In genomic region chr17:38920374-38921291, GRCh38 we compare ENCODE assay signal across 14 cellular contexts. TPM values are rescaled to one million over a fixed set of nuclear protein-coding genes. Genes with fewer than 3 reads are reported as not detected.
DNase-seq lines count a peak whose midpoint lies in the region; ATAC-seq and TF ChIP-seq lines count a peak whose summit lies in the region.
"Had no signal": no experiment of that assay in that cellular context is flagged by ENCODE, and none has a peak within 500 bp of the region (broad histone marks: within the 10 kb centered on the region; RNA-seq: fewer than 3 reads in every experiment).

No MANE protein-coding gene starts in this region.

- no peak overlapping the region for H3K27ac Mint-ChIP-seq in T-helper 2 cell treated with Interferon-gamma antibody and Interleukin-4, amounts not matched to agents 5 μg/mL and 100 μg/mL, for 36 hours

- CTCF ChIA-PET in AG04450 (lab: Charles Lee) = interaction anchor here (0.7 kb wide), 3 partner anchors 19 to 233 kb away, joined by 4 to 5 read pairs (median 4); no protein-coding TSS in a partner anchor

- POLR2A ChIA-PET in AG04450 (lab: Yijun Ruan, JAX) = no interaction called here

- peaks cover 34% of the 10 kb centered on the region for H3K36me3 Mint-ChIP-seq in T-helper 2 cell treated with Interferon-gamma antibody and Interleukin-4, amounts not matched to agents 5 μg/mL and 100 μg/mL, for 36 hours (ENCODE audit: low read depth)

- no peaks in the 10 kb centered on the region for H3K27me3 Mint-ChIP-seq in T-helper 2 cell treated with Interferon-gamma antibody and Interleukin-4, amounts not matched to agents 5 μg/mL and 100 μg/mL, for 36 hours (ENCODE audit: low read depth)

- H3K27me3 ChIP-seq in AG04450 (ENCODE audit: control insufficient read depth, insufficient read depth, low read length) = no peaks in the 10 kb centered on the region

- H3K9me3 Mint-ChIP-seq in T-helper 2 cell treated with Interferon-gamma antibody and Interleukin-4, amounts not matched to agents 5 μg/mL and 100 μg/mL, for 36 hours = no peaks in the 10 kb centered on the region

- no peak for TF ChIP-seq POLR2A in erythroblast (IDR thresholded peaks at IDR 0.05; ENCODE audit: low read length)

- H3K4me3 ChIP-seq in AG04450 (ENCODE audit: low read depth, low read length) (no peak overlapping the region), SK-N-MC (no peak overlapping the region)

- H3K36me3 ChIP-seq in SK-N-MC (ENCODE audit: insufficient read depth, low read length) = peaks cover 16% of the 10 kb centered on the region

- H3K9me3 ChIP-seq in AG04450 (ENCODE audit: control insufficient read depth, insufficient read depth, low read length) = no peaks in the 10 kb centered on the region
- no peaks in the 10 kb centered on the region for H3K9me3 ChIP-seq in SK-N-MC (ENCODE audit: low read depth, low read length)

- ATAC-seq in Right ventricle myocardium superior (ENCODE audit: poor library complexity) (peak; percentile 24), GM21381 (IDR thresholded peaks at IDR 0.05; ENCODE audit: unreplicated experiment) (no peak)
- ATAC-seq: activated CD4-positive, CD25-positive, alpha-beta regulatory T cell treated with anti-CD3 and anti-CD28 coated beads, Interleukin-2, amount 50 U/mL, for 24 hours; Panc1 had no signal

- H3K9ac ChIP-seq in SK-N-MC (ENCODE audit: insufficient read length) = no peak overlapping the region

- H3K27ac ChIP-seq in AG04450 (ENCODE audit: low read depth, low read length) (peak overlapping the region; percentile 21), SK-N-MC (peak overlapping the region; percentile 54; the same call in 1 of the 2 replicates)

- intact Hi-C loops in Right ventricle myocardium superior (cut with DNase I) = no loop called here
- intact Hi-C loops in posterior vena cava (cut with DNase I) = loop anchor here in 1 of 2 donors (5.0 kb wide), 1 partner anchor 48 kb away; the partner anchor contains the start of gene LASP1

- no peak overlapping the region for H3K4me3 Mint-ChIP-seq in T-helper 2 cell treated with Interferon-gamma antibody and Interleukin-4, amounts not matched to agents 5 μg/mL and 100 μg/mL, for 36 hours

- peaks cover 12% of the 10 kb centered on the region for H3K4me1 Mint-ChIP-seq in T-helper 2 cell treated with Interferon-gamma antibody and Interleukin-4, amounts not matched to agents 5 μg/mL and 100 μg/mL, for 36 hours (ENCODE audit: low read depth)

- DNase-seq in AG04450 (ENCODE audit: low read depth, low spot score) = no peak
- no peak for DNase-seq in SK-N-MC (ENCODE audit: low read depth, low spot score)
- DNase-seq in Right ventricle myocardium superior = no peak
- DNase-seq in posterior vena cava (ENCODE audit: low spot score) = peak; percentile 65
- DNase-seq in erythroblast (lab: John Stamatoyannopoulos, UW) = no peak
- DNase-seq in T-helper 2 cell treated with Interferon-gamma antibody and Interleukin-4, amounts not matched to agents 5 μg/mL and 100 μg/mL, for 36 hours (ENCODE audit: low spot score) = no peak
- DNase-seq in dedifferentiated amniotic fluid mesenchymal stem cell (ENCODE audit: extremely low spot score) = no peak
- DNase-seq: NCI-H1930; stimulated activated CD4-positive, alpha-beta T cell treated with anti-CD3 and anti-CD28 coated beads, Interleukin-2, amount 100 ng/mL, for 48 hours had no signal

- TF ChIP-seq CTCF in AG04450 (IDR thresholded peaks at IDR 0.05; ENCODE audit: low read depth, low read length) = no peak

RNA-seq across cellular contexts. Expression of gene FBXO47, which starts 46.6 kb away (rescaled TPM):
- polyA plus RNA-seq in AG04450 (2011; rRNA removed) = not detected in 2 replicates
- polyA minus RNA-seq in AG04450 (2011; rRNA and poly(A)+ RNA removed) = not detected in 2 replicates
- total RNA-seq in Right ventricle myocardium superior = not detected
- total RNA-seq in posterior vena cava = not detected
- total RNA-seq: fibroblast of villous mesenchyme, mucosa of gallbladder had no signal

RNA-seq across cellular contexts. Expression of gene LASP1, which starts 50.8 kb away (rescaled TPM):
- 181 and 222 TPM in 2 replicates for polyA plus RNA-seq in AG04450 (2011; rRNA removed)
- polyA minus RNA-seq in AG04450 (2011; rRNA and poly(A)+ RNA removed) = 263 and 288 TPM in 2 replicates
- total RNA-seq in Right ventricle myocardium superior = 31.7 TPM
- 100 to 1,000 TPM in 1 of 2 donors, 10 to 100 TPM in 1; 95.2 to 119 TPM for total RNA-seq in posterior vena cava
